1 cellular context compared by ENCODE assay signal in the genomic region with DNA sequence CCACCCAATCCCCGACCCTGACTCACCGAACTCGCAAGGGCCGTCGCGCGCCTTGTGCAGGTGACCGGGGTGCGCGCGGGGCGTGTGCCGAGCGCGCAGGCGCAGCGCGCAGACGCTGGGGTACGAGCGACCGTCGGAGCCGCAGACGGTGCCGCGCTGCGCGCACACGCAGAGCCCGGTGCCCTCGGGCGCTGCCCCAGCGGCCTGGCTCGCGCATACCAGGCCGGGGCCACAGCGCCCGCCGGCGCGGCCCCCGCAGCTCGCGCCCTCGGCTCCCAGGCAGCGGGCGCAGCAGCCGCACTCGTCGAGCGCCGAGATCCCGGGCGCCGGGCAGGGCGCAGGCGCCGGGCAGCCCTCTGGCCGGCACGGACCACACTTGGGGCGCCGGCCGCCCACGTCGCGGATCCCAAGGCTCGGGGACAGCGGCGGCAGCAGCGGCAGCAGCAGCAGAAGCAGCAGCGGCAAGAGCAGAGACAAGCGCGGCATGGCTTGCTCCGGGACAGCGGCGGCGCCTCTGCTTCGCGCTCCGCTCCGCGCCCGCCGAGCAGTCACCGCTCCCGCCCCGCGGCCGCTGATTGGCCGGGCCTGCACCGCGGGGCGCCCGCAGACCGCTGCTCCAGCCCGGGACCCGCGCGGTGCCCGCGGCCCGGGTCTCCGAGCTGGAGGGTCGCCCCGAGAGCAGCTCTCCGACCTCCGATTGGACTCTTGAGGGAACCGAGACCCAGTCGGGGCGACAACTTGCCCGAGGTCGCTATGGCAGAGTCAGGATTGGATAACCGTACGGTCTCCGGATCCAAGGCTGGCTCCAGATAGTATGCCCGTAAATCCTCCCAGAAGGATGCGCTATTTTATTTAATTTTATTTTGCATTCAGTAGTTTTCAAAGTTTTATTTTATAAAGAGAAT.
TF ChIP-seq lines count a peak whose summit lies in the region.

A gene with protein sequence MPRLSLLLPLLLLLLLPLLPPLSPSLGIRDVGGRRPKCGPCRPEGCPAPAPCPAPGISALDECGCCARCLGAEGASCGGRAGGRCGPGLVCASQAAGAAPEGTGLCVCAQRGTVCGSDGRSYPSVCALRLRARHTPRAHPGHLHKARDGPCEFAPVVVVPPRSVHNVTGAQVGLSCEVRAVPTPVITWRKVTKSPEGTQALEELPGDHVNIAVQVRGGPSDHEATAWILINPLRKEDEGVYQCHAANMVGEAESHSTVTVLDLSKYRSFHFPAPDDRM (minus strand): TSS at position 516 of the 905 bp plus-strand sequence. CDS start 30 bp downstream, at position 486.

TF ChIP-seq in HepG2, 621 proteins besides CTCF, POLR2A, EP300 and RAD21 (continued from another document):
- TF ChIP-seq, protein P1, sequence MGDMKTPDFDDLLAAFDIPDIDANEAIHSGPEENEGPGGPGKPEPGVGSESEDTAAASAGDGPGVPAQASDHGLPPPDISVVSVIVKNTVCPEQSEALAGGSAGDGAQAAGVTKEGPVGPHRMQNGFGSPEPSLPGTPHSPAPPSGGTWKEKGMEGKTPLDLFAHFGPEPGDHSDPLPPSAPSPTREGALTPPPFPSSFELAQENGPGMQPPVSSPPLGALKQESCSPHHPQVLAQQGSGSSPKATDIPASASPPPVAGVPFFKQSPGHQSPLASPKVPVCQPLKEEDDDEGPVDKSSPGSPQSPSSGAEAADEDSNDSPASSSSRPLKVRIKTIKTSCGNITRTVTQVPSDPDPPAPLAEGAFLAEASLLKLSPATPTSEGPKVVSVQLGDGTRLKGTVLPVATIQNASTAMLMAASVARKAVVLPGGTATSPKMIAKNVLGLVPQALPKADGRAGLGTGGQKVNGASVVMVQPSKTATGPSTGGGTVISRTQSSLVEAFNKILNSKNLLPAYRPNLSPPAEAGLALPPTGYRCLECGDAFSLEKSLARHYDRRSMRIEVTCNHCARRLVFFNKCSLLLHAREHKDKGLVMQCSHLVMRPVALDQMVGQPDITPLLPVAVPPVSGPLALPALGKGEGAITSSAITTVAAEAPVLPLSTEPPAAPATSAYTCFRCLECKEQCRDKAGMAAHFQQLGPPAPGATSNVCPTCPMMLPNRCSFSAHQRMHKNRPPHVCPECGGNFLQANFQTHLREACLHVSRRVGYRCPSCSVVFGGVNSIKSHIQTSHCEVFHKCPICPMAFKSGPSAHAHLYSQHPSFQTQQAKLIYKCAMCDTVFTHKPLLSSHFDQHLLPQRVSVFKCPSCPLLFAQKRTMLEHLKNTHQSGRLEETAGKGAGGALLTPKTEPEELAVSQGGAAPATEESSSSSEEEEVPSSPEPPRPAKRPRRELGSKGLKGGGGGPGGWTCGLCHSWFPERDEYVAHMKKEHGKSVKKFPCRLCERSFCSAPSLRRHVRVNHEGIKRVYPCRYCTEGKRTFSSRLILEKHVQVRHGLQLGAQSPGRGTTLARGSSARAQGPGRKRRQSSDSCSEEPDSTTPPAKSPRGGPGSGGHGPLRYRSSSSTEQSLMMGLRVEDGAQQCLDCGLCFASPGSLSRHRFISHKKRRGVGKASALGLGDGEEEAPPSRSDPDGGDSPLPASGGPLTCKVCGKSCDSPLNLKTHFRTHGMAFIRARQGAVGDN (CRISPR knock-in tag; IDR thresholded peaks at IDR 0.05), result peak; percentile 71
- peak; percentile 60 for TF ChIP-seq HOXA3 (CRISPR knock-in tag; IDR thresholded peaks at IDR 0.05)
- TF ChIP-seq ZNF749 (CRISPR knock-in tag; IDR thresholded peaks at IDR 0.05; ENCODE audit: borderline replicate concordance), result 0 out of 2 replicates have a peak, but pooled peaks have one; percentile 32
- no peak for TF ChIP-seq NCOA1 (CRISPR knock-in tag; IDR thresholded peaks at IDR 0.05)
- TF ChIP-seq, protein P2, sequence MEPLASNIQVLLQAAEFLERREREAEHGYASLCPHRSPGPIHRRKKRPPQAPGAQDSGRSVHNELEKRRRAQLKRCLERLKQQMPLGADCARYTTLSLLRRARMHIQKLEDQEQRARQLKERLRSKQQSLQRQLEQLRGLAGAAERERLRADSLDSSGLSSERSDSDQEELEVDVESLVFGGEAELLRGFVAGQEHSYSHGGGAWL (CRISPR knock-in tag; IDR thresholded peaks at IDR 0.05), result peak; percentile 54; the same call in 1 of the 2 replicates
- TF ChIP-seq, protein P3, sequence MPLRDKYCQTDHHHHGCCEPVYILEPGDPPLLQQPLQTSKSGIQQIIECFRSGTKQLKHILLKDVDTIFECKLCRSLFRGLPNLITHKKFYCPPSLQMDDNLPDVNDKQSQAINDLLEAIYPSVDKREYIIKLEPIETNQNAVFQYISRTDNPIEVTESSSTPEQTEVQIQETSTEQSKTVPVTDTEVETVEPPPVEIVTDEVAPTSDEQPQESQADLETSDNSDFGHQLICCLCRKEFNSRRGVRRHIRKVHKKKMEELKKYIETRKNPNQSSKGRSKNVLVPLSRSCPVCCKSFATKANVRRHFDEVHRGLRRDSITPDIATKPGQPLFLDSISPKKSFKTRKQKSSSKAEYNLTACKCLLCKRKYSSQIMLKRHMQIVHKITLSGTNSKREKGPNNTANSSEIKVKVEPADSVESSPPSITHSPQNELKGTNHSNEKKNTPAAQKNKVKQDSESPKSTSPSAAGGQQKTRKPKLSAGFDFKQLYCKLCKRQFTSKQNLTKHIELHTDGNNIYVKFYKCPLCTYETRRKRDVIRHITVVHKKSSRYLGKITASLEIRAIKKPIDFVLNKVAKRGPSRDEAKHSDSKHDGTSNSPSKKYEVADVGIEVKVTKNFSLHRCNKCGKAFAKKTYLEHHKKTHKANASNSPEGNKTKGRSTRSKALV (CRISPR knock-in tag; IDR thresholded peaks at IDR 0.05), result 0 out of 2 replicates have a peak, but pooled peaks have one; percentile 41
